ENCODE assay signal across 19 cellular contexts in genomic region chr7:3154317-3154716, GRCh38.
"Had no signal": no experiment of that assay in that cellular context is flagged by ENCODE, and none has a peak within 500 bp of the region (broad histone marks: within the 10 kb centered on the region; RNA-seq: fewer than 3 reads in every experiment).

No MANE protein-coding gene starts in this region.

- H3K4me2 ChIP-seq: hepatocyte, SK-N-SH had no signal

- H3K36me3 ChIP-seq: ascending aorta, lower lobe of right lung, prostate gland, tibial artery, uterus had no signal

- DNase-seq: islet precursor cell, lower lobe of right lung, right cardiac atrium, tibial artery, uterus had no signal

- H3K9ac ChIP-seq: SK-N-SH had no signal

- H3K79me2 ChIP-seq: hepatocyte had no signal

- H3K27ac ChIP-seq: ascending aorta, coronary artery, foreskin keratinocyte, hepatocyte, lower lobe of right lung, prostate gland, skin epidermis, tibial artery, uterus had no signal

- H3K9me3 Mint-ChIP-seq: activated CD4-positive, alpha-beta T cell treated with anti-CD3 and anti-CD28 coated beads, Interleukin-2, amount 10 ng/mL, durations not matched to agents 24 days and 14 days; activated naive CD8-positive, alpha-beta T cell treated with anti-CD3 and anti-CD28 coated beads, Interleukin-2, amount 50 U/mL, for 24 hours; central memory CD8-positive, alpha-beta T cell had no signal

- H3K27ac Mint-ChIP-seq: activated CD4-positive, alpha-beta T cell treated with anti-CD3 and anti-CD28 coated beads, Interleukin-2, amount 10 ng/mL, durations not matched to agents 24 days and 14 days; activated naive CD8-positive, alpha-beta T cell treated with anti-CD3 and anti-CD28 coated beads, Interleukin-2, amount 50 U/mL, for 24 hours; activated T-helper 1 cell treated with anti-CD3 and anti-CD28 coated beads, Interleukin-12 subunit alpha, Interleukin-12 subunit beta, Interleukin-2, Interleukin-4 antibody, amounts not matched to agents 30 ng/mL and 10 ng/mL and 1 ng/mL, durations not matched to agents 14 hours and 24 hours and 36 hours; mesothelial cell of epicardium; nephron progenitor cell; WTC11 had no signal

- H3K9me3 ChIP-seq: lower lobe of right lung, prostate gland, SK-N-SH, tibial artery, uterus had no signal

- ATAC-seq: activated naive CD8-positive, alpha-beta T cell treated with anti-CD3 and anti-CD28 coated beads, Interleukin-2, amount 50 U/mL, for 24 hours; right cardiac atrium had no signal

- H3K27me3 ChIP-seq: ascending aorta, hepatocyte, uterus had no signal

- H3K4me3 Mint-ChIP-seq: activated CD4-positive, alpha-beta T cell treated with anti-CD3 and anti-CD28 coated beads, Interleukin-2, amount 10 ng/mL, durations not matched to agents 24 days and 14 days; activated naive CD8-positive, alpha-beta T cell treated with anti-CD3 and anti-CD28 coated beads, Interleukin-2, amount 50 U/mL, for 24 hours; activated T-helper 1 cell treated with anti-CD3 and anti-CD28 coated beads, Interleukin-12 subunit alpha, Interleukin-12 subunit beta, Interleukin-2, Interleukin-4 antibody, amounts not matched to agents 30 ng/mL and 10 ng/mL and 1 ng/mL, durations not matched to agents 14 hours and 24 hours and 36 hours; central memory CD8-positive, alpha-beta T cell; mesothelial cell of epicardium; nephron progenitor cell; WTC11 had no signal

- H2AFZ ChIP-seq: hepatocyte had no signal

- H3K4me3 ChIP-seq: ascending aorta, coronary artery, hepatocyte, lower lobe of right lung, prostate gland, skin epidermis, tibial artery, uterus had no signal

- H3K4me1 ChIP-seq: ascending aorta, foreskin keratinocyte, lower lobe of right lung, prostate gland, tibial artery, uterus had no signal
